Comparison of ENCODE assay signal across 2 cellular contexts in genomic region chr6:2857185-2857579, GRCh38.
TF ChIP-seq lines count a peak whose summit lies in the region.

No MANE protein-coding gene starts in this region.

TF ChIP-seq in HCT116, 20 proteins besides CTCF, POLR2A, EP300 and RAD21:
- TF ChIP-seq CBX3 (IDR thresholded peaks at IDR 0.05; ENCODE audit: low read depth), result no peak
- no peak for TF ChIP-seq SRF (IDR thresholded peaks at IDR 0.05; ENCODE audit: low read depth)
- TF ChIP-seq EZH2phosphoT487 (IDR thresholded peaks at IDR 0.05; ENCODE audit: borderline replicate concordance), result no peak
- no peak for TF ChIP-seq EZH2 (IDR thresholded peaks at IDR 0.05)
- no peak for TF ChIP-seq ZBTB33 (IDR thresholded peaks at IDR 0.05; ENCODE audit: extremely low read depth, insufficient replicate concordance, low read length)
- TF ChIP-seq POLR2AphosphoS5 (IDR thresholded peaks at IDR 0.05; ENCODE audit: low read depth, low read length), result no peak

TF ChIP-seq in K562, 482 proteins besides CTCF, POLR2A, EP300 and RAD21:
- no peak for TF ChIP-seq ZNF740 (CRISPR knock-in tag; IDR thresholded peaks at IDR 0.05)
- peak in 1 of 2 experiments; percentile 2; a peak in 1 of 4 replicates for TF ChIP-seq ZNF740 (tag; IDR thresholded peaks at IDR 0.05)
- no peak; the same call in 1 of the 2 replicates for TF ChIP-seq ZBTB17 (CRISPR knock-in tag; IDR thresholded peaks at IDR 0.05)
- TF ChIP-seq CREB1 (IDR thresholded peaks at IDR 0.05), result peak; percentile 14; the same call in 1 of the 2 replicates
- no peak for TF ChIP-seq CREB1 (CRISPR knock-in tag; IDR thresholded peaks at IDR 0.05)
- TF ChIP-seq CBFA2T3 (IDR thresholded peaks at IDR 0.05), result no peak
- 0 out of 2 replicates have a peak, but pooled peaks have one; percentile 17 for TF ChIP-seq TCF7 (IDR thresholded peaks at IDR 0.05; ENCODE audit: borderline replicate concordance)
- TF ChIP-seq PHF21A (IDR thresholded peaks at IDR 0.05; ENCODE audit: borderline replicate concordance, low read depth), result no peak
- TF ChIP-seq SMARCA5 (IDR thresholded peaks at IDR 0.05), result peak; percentile 43; the same call in 1 of the 2 replicates
- 0 out of 2 replicates have a peak, but pooled peaks have one; percentile 37 for TF ChIP-seq ELF4 (CRISPR knock-in tag; IDR thresholded peaks at IDR 0.05)
- TF ChIP-seq MTA2 (IDR thresholded peaks at IDR 0.05; ENCODE audit: low read depth), result 0 out of 2 replicates have a peak, but pooled peaks have one; percentile 4
- TF ChIP-seq BRF2 (IDR thresholded peaks at IDR 0.05; ENCODE audit: borderline replicate concordance, insufficient read depth, insufficient read length), result no peak
- peak; percentile 21; the same call in 1 of the 2 replicates for TF ChIP-seq MBD2 (IDR thresholded peaks at IDR 0.05; ENCODE audit: borderline replicate concordance, low read depth)
- 0 out of 2 replicates have a peak, but pooled peaks have one; percentile 9 for TF ChIP-seq DMBX1 (CRISPR knock-in tag; IDR thresholded peaks at IDR 0.05; ENCODE audit: borderline replicate concordance)
- 0 out of 2 replicates have a peak, but pooled peaks have one; percentile 9 for TF ChIP-seq NKRF (IDR thresholded peaks at IDR 0.05; ENCODE audit: borderline replicate concordance)
- TF ChIP-seq HDAC1 (IDR thresholded peaks at IDR 0.05), result peak in 1 of 2 experiments; percentile 14; a peak in 1 of 4 replicates
- TF ChIP-seq YY1 (IDR thresholded peaks at IDR 0.05; ENCODE audit: borderline replicate concordance in 1 of 3, control insufficient read depth in 1 of 3, extremely low read depth in 1 of 3, insufficient read depth in 3 of 3, insufficient read length in 1 of 3, insufficient replicate concordance in 2 of 3, low read depth in 1 of 3, low read length in 2 of 3), result peak in 1 of 3 experiments; percentile 9
- no peak for TF ChIP-seq FOXK2 (conservative IDR thresholded peaks at IDR 0.05 in 1 of 2, IDR thresholded peaks at IDR 0.05 in 1 of 2; ENCODE audit: low read depth in 2 of 2)
- 0 out of 2 replicates have a peak, but pooled peaks have one; percentile 41 for TF ChIP-seq LARP7 (IDR thresholded peaks at IDR 0.05)
- TF ChIP-seq BACH1 (tag; IDR thresholded peaks at IDR 0.05), result 0 out of 2 replicates have a peak, but pooled peaks have one; percentile 44
TF ChIP-seq in K562: peak in this region for 13.
